In the genomic region with DNA sequence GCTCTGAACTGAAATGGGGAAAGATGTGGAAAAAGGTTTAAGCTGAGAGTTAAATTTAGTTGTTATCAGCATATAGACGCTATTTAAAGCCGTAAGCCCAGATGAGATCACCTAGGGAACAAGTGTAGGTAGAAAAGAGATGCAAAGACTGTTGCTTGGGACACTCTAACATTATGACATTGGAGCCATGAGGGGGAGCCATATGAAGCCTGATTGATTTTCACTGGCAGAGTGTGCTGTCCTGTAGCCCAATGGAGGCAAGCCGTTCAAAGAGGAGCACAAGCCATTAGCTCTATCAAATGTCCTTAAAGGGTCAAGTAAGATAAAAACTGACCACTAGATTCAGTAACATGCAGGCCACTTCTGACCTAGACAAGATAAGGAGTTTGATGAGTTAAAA, we compare ENCODE assay signal across 18 cellular contexts.
A peak's percentile ranks its signal among the peaks of the same experiment; 100 is the strongest.
DNase-seq lines count a peak whose midpoint lies in the region; ATAC-seq, FAIRE-seq and TF ChIP-seq lines count a peak whose summit lies in the region.
"Had no signal": no experiment of that assay in that cellular context is flagged by ENCODE, and none has a peak within 500 bp of the region (broad histone marks: within the 10 kb centered on the region; RNA-seq: fewer than 3 reads in every experiment).

No MANE protein-coding gene starts in this region.

- H3F3A ChIP-seq in GM23338 (replicated peaks; ENCODE audit: low read depth) = no peaks in the 10 kb centered on the region

- H2AK5ac ChIP-seq in IMR-90 (ENCODE audit: low read depth, low read length) = 0 out of 2 replicates have a peak overlapping the region, but pooled peaks have one; percentile 1

- intact Hi-C loops in IMR-90 (cut with micrococcal nuclease) = loop anchor here (5.0 kb wide), 1 partner anchor 223 kb away; a partner anchor contains a TSS

- CTCF ChIA-PET in IMR-90 (lab: Yijun Ruan, JAX) = interaction anchor here (0.5 kb wide), 1 partner anchor 586 kb away, joined by 4 read pairs; no protein-coding TSS in a partner anchor

- in situ Hi-C loops in IMR-90 (cut with MboI; ENCODE audit: low sequenced_read_pairs) = no loop called here

- peak overlapping the region; percentile 37; the same call in 1 of the 2 replicates for H2BK120ac ChIP-seq in IMR-90 (ENCODE audit: low read depth, low read length)

- BruUV-seq in IMR-90 (replicated peaks; lab: Mats Ljungman, UMichigan) = no TSS peak

- H3K27ac Mint-ChIP-seq in GM23338 = no peak overlapping the region
- H3K27ac Mint-ChIP-seq: B cell; CD4-positive, alpha-beta T cell had no signal

- no peaks in the 10 kb centered on the region for H3K9me3 ChIP-seq in IMR-90 (ENCODE audit: control insufficient read depth, insufficient read depth, low read length)
- H3K9me3 ChIP-seq in keratinocyte (ENCODE audit: control insufficient read depth, low read depth, low read length) = no peaks in the 10 kb centered on the region

- ATAC-seq in GM23338 = peak; percentile 80
- ATAC-seq in IMR-90 (ENCODE audit: low read depth) = no peak

- no peaks in the 10 kb centered on the region for H3K79me1 ChIP-seq in IMR-90 (ENCODE audit: low read depth in 1 of 2, low read length in 2 of 2)

- H4K20me1 ChIP-seq in GM23338 (replicated peaks; ENCODE audit: insufficient read depth) (no peaks in the 10 kb centered on the region), IMR-90 (ENCODE audit: insufficient read depth, low read length) (no peaks in the 10 kb centered on the region), keratinocyte (ENCODE audit: control insufficient read depth, extremely low read depth, insufficient read depth, low read length) (no peaks in the 10 kb centered on the region)

- H4K8ac ChIP-seq in IMR-90 (ENCODE audit: low read depth in 2 of 2, low read length in 2 of 2) = no peak overlapping the region

- H2AK9ac ChIP-seq in IMR-90 (replicated peaks; ENCODE audit: low read depth, low read length, poor library complexity) = no peak overlapping the region

- H4K91ac ChIP-seq in IMR-90 (ENCODE audit: insufficient read depth, low read depth, low read length) = no peak overlapping the region

- H3K18ac ChIP-seq in IMR-90 (ENCODE audit: low read depth, low read length) = no peak overlapping the region

- H3K9me2 ChIP-seq in GM23338 (ENCODE audit: insufficient read depth) = 0 out of 2 replicates have a peak, but pooled peaks cover 3% of the 10 kb centered on the region

- no peak overlapping the region for H2BK20ac ChIP-seq in IMR-90 (ENCODE audit: low read depth, low read length)

- H3K79me2 ChIP-seq in GM23338 (replicated peaks; ENCODE audit: insufficient read depth) (no peaks in the 10 kb centered on the region), keratinocyte (ENCODE audit: control insufficient read depth, insufficient read depth, low read length) (no peaks in the 10 kb centered on the region)

- DNase-seq in GM23338 (ENCODE audit: low spot score) (peak; percentile 37), IMR-90 (no peak), SK-N-DZ (ENCODE audit: low spot score) (peak; percentile 32), keratinocyte (ENCODE audit: low read depth, low spot score) (no peak), NCI-H748 treated with DMSO at 0.1 percent for 48 hours (lab: John Stamatoyannopoulos, UW) (no peak), DMS79 (lab: John Stamatoyannopoulos, UW) (no peak), erythroblast (lab: John Stamatoyannopoulos, UW) (no peak)
- DNase-seq in stimulated activated CD4-positive, alpha-beta T cell treated with anti-CD3 and anti-CD28 coated beads, Interleukin-1b, Interleukin-23, amount 100 ng/mL, for 48 hours = no peak
- DNase-seq: Calu3; CD4-positive, alpha-beta T cell; HCEC 1CT; KG1; NCI-H1092; NCI-H1694 treated with DMSO at 0.1 percent for 48 hours; OCI-M1; T-helper 1 cell had no signal

- FAIRE-seq in keratinocyte (lab: Jason Lieb, UNC) = peak; percentile 73

- no peak overlapping the region for H4K5ac ChIP-seq in IMR-90 (ENCODE audit: low read depth, low read length)

- H3K4me2 ChIP-seq in GM23338 (no peak overlapping the region), IMR-90 (ENCODE audit: low read depth, low read length) (no peak overlapping the region), keratinocyte (ENCODE audit: control insufficient read depth, extremely low read depth, insufficient read depth, low read depth, low read length) (no peak overlapping the region)

- peak; percentile 12 to 51; a peak in 3 of 4 replicates for TF ChIP-seq CTCF in GM23338 (conservative IDR thresholded peaks at IDR 0.05; ENCODE audit: low read depth in 2 of 2)
- no peak for TF ChIP-seq CTCF in IMR-90 (conservative IDR thresholded peaks at IDR 0.05; ENCODE audit: low read depth, low read length)
- peak in 1 of 3 experiments; percentile 21 for TF ChIP-seq CTCF in keratinocyte (optimal IDR thresholded peaks at IDR 0.05 in 1 of 3, IDR thresholded peaks at IDR 0.05 in 1 of 3, conservative IDR thresholded peaks at IDR 0.05 in 1 of 3; ENCODE audit: extremely low read depth in 1 of 3, insufficient read depth in 2 of 3, low read length in 3 of 3)

- H3K9ac ChIP-seq in IMR-90 (ENCODE audit: low read depth, low read length) (no peak overlapping the region), keratinocyte (ENCODE audit: control insufficient read depth, extremely low read depth, insufficient read depth, low read length) (no peak overlapping the region)

- no peak overlapping the region for H3K23ac ChIP-seq in IMR-90 (ENCODE audit: low read depth, low read length)

- no peak overlapping the region for H3K14ac ChIP-seq in IMR-90 (replicated peaks; ENCODE audit: low read depth, low read length)

- H3K9me3 Mint-ChIP-seq in GM23338 = no peaks in the 10 kb centered on the region
- H3K9me3 Mint-ChIP-seq: CD4-positive, alpha-beta T cell had no signal

- H2BK15ac ChIP-seq in IMR-90 (ENCODE audit: low read depth, low read length) = 0 out of 3 replicates have a peak overlapping the region, but pooled peaks have one; percentile 15

- H3K4ac ChIP-seq in IMR-90 (ENCODE audit: low read depth, low read length) = no peak overlapping the region

- no peak overlapping the region for H2AFZ ChIP-seq in GM23338
- no peak overlapping the region for H2AFZ ChIP-seq in IMR-90 (replicated peaks; ENCODE audit: low read length, poor library complexity)
- no peak overlapping the region for H2AFZ ChIP-seq in keratinocyte (ENCODE audit: control insufficient read depth, low read length)

- H2BK5ac ChIP-seq in IMR-90 (ENCODE audit: low read depth, low read length, poor library complexity, severe bottlenecking) = no peak overlapping the region

- no peak overlapping the region for H3K56ac ChIP-seq in IMR-90 (ENCODE audit: extremely low read depth, insufficient read depth, low read length)

- WGBS in IMR-90 (ENCODE audit: extremely low coverage in 2 of 2, insufficient read length in 1 of 2), 2 experiments = 100% methylated on average over 2 of the region's 3 CpGs; no CpG with 5 or more reads in 1 of the 2 experiments

- no peaks in the 10 kb centered on the region for H3K27me3 Mint-ChIP-seq in GM23338 (ENCODE audit: insufficient read depth, low read depth, poor library complexity)
- H3K27me3 Mint-ChIP-seq: B cell; CD4-positive, alpha-beta T cell had no signal

- H3K4me3 Mint-ChIP-seq in GM23338 = no peak overlapping the region
- H3K4me3 Mint-ChIP-seq: B cell; CD4-positive, alpha-beta T cell had no signal

- no peaks in the 10 kb centered on the region for H3K27me3 ChIP-seq in GM23338 (ENCODE audit: insufficient read depth)
- H3K27me3 ChIP-seq in IMR-90 (ENCODE audit: control insufficient read depth, insufficient read depth, low read length) = no peaks in the 10 kb centered on the region
- no peaks in the 10 kb centered on the region for H3K27me3 ChIP-seq in keratinocyte (ENCODE audit: control insufficient read depth, extremely low read depth, insufficient read depth, low read length)

- H3K36me3 Mint-ChIP-seq in GM23338 (ENCODE audit: low read depth) = no peaks in the 10 kb centered on the region

- TF ChIP-seq POLR2A in IMR-90 (IDR thresholded peaks at IDR 0.05; ENCODE audit: low read depth, low read length) (no peak), erythroblast (IDR thresholded peaks at IDR 0.05; ENCODE audit: low read length) (no peak)

- dilution Hi-C loops in IMR-90 (cut with HindIII; ENCODE audit: low sequenced_read_pairs, unreplicated experiment) (no loop called here), keratinocyte (cut with MboI; ENCODE audit: extremely low pct_ligation_motif_present, low sequenced_read_pairs) (no loop called here)

- no peaks in the 10 kb centered on the region for H3K36me3 ChIP-seq in GM23338 (ENCODE audit: insufficient read depth)
- H3K36me3 ChIP-seq in IMR-90 (ENCODE audit: control insufficient read depth, insufficient read depth, low read length) = no peaks in the 10 kb centered on the region
- no peaks in the 10 kb centered on the region for H3K36me3 ChIP-seq in keratinocyte (ENCODE audit: control insufficient read depth in 2 of 2, extremely low read depth in 1 of 2, insufficient read depth in 2 of 2, low read length in 2 of 2)

- POLR2A ChIA-PET in IMR-90 (lab: Charles Lee; ENCODE audit: unreplicated experiment) = no interaction called here

- no peak for TF ChIP-seq RAD21 in IMR-90 (IDR thresholded peaks at IDR 0.05; ENCODE audit: low read length)

- H3K27ac ChIP-seq in GM23338 (ENCODE audit: low read depth) (no peak overlapping the region), IMR-90 (ENCODE audit: insufficient read depth, low read length) (no peak overlapping the region), keratinocyte (ENCODE audit: control insufficient read depth, insufficient read depth, low read length) (no peak overlapping the region)
- H3K27ac ChIP-seq: SK-N-MC had no signal

- H3K9me1 ChIP-seq in IMR-90 (ENCODE audit: insufficient read depth, low read length) (0 out of 2 replicates have a peak, but pooled peaks cover 2% of the 10 kb centered on the region), keratinocyte (ENCODE audit: control insufficient read depth, extremely low read depth, insufficient read depth, low read length) (no peaks in the 10 kb centered on the region)

- H3K4me3 ChIP-seq in GM23338 = no peak overlapping the region
- no peak overlapping the region for H3K4me3 ChIP-seq in IMR-90 (ENCODE audit: insufficient read depth, low read depth, low read length)
- no peak overlapping the region for H3K4me3 ChIP-seq in keratinocyte (ENCODE audit: control insufficient read depth in 2 of 3, extremely low read depth in 1 of 3, insufficient read depth in 2 of 3, low read depth in 1 of 3, low read length in 3 of 3)
- H3K4me3 ChIP-seq: SK-N-MC had no signal

- H3K4me1 ChIP-seq in GM23338 (ENCODE audit: insufficient read depth) (0 out of 2 replicates have a peak, but pooled peaks cover 6% of the 10 kb centered on the region), IMR-90 (ENCODE audit: control insufficient read depth, insufficient read depth, low read length) (peaks cover 7% of the 10 kb centered on the region), keratinocyte (ENCODE audit: control insufficient read depth, extremely low read depth, insufficient read depth, low read length) (peaks cover 38% of the 10 kb centered on the region)

- peaks cover 5% of the 10 kb centered on the region; the same call in 2 of the 3 replicates for H3K4me1 Mint-ChIP-seq in GM23338
- H3K4me1 Mint-ChIP-seq: B cell had no signal

TF ChIP-seq in IMR-90, 13 proteins besides CTCF, POLR2A, EP300 and RAD21 (continues in another document):
- TF ChIP-seq RFX5 (IDR thresholded peaks at IDR 0.05; ENCODE audit: low read depth, low read length) (no peak), CHD1 (IDR thresholded peaks at IDR 0.05; ENCODE audit: low read depth, low read length) (no peak), FOS (IDR thresholded peaks at IDR 0.05; ENCODE audit: low read depth, low read length) (no peak), MAZ (IDR thresholded peaks at IDR 0.05; ENCODE audit: borderline replicate concordance, low read depth, low read length) (no peak)

Comparison
In these comparisons a context has a peak if more than half of its experiments do, and no peak if none do; other contexts are left out.
1. DNase-seq: peak in GM23338 (single experiment) and SK-N-DZ (single experiment); none in IMR-90 (single experiment), keratinocyte (single experiment), NCI-H748 treated with DMSO at 0.1 percent for 48 hours (single experiment), stimulated activated CD4-positive, alpha-beta T cell treated with anti-CD3 and anti-CD28 coated beads, Interleukin-1b, Interleukin-23, amount 100 ng/mL, for 48 hours (single experiment), DMS79 (single experiment) and erythroblast (0 of 2).